ENCODE assay signal across 12 cellular contexts in the genomic region with DNA sequence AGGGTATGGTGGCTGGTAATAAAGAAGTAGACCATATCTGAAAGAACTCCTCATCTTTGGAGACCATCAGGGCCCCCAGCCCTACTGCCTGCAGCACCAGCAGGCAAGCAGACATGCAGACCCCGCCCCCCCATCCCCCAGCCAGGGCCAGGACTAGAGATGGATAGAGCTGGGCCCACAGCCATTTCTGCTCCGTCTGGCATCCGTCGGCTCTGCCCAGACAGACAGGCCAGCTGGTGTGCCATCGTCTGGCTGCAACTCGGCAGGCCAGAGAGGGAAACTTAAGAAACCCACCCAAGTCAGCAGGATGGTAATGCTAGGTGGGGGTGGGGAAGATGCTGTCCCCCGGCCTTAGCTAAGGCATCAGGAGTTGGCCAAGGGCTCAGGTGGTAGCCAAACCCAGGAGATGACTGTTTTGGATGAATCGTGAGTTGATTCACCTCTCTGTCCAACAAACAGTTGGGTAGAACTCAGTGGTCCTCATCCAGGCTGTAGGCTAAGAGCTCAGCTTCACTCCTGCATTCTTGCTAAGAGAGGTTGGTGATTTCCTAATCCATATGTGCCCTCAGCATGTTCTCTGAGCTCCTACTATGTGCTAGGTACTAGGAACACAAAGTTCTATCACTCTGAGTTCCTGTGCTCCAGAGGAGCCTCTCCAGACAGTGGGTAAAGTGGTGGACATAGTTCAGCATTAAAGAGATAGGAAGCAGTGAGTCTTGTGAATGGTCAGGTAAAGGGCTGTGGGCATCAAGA. TPM values are rescaled to one million over a fixed set of nuclear protein-coding genes. Genes with fewer than 3 reads are reported as not detected.
DNase-seq lines count a peak whose midpoint lies in the region; ATAC-seq and TF ChIP-seq lines count a peak whose summit lies in the region.
"Had no signal": no experiment of that assay in that cellular context is flagged by ENCODE, and none has a peak within 500 bp of the region (broad histone marks: within the 10 kb centered on the region; RNA-seq: fewer than 3 reads in every experiment).

No MANE protein-coding gene starts in this region.

- no peak for ATAC-seq in lung (ENCODE audit: insufficient read depth, low FRiP score)
- ATAC-seq in GM18867 (IDR thresholded peaks at IDR 0.05; ENCODE audit: unreplicated experiment), result no peak
- no peak for ATAC-seq in HG02870 (IDR thresholded peaks at IDR 0.05; ENCODE audit: unreplicated experiment)
- ATAC-seq: activated naive CD4-positive, alpha-beta T cell treated with anti-CD3 and anti-CD28 coated beads, Interleukin-2, amount 50 U/mL, for 72 hours had no signal

- TF ChIP-seq CTCF in MCF 10A (IDR thresholded peaks at IDR 0.05; ENCODE audit: unreplicated experiment), result no peak
- TF ChIP-seq CTCF in lung (IDR thresholded peaks at IDR 0.05; ENCODE audit: control extremely low read depth, extremely low read depth), result no peak
- TF ChIP-seq CTCF in coronary artery (IDR thresholded peaks at IDR 0.05), result no peak

- no peak overlapping the region for H3K4me3 Mint-ChIP-seq in MCF 10A (ENCODE audit: unreplicated experiment)

- H3K9me3 ChIP-seq in HUES6 (ENCODE audit: control insufficient read depth, insufficient read depth, low read depth, low read length), result no peaks in the 10 kb centered on the region
- H3K9me3 ChIP-seq in lung (ENCODE audit: control insufficient read depth in 2 of 2, insufficient read depth in 1 of 2, low read length in 1 of 2), result no peaks in the 10 kb centered on the region

- no peak for DNase-seq in MCF 10A (ENCODE audit: unreplicated experiment)
- no peak for DNase-seq in lung (ENCODE audit: low spot score)
- peak in 4 of 49 donors; percentile 9 to 38 (median 20) for DNase-seq in substantia nigra (lab: John Stamatoyannopoulos, UW)
- no peak for DNase-seq in coronary artery (ENCODE audit: low spot score)
- no peak for DNase-seq in NCI-H2107 treated with DMSO at 0.1 percent for 48 hours (lab: John Stamatoyannopoulos, UW; ENCODE audit: unreplicated experiment)
- DNase-seq: activated CD4-positive, CD25-positive, alpha-beta regulatory T cell; NCI-H1417 treated with DMSO at 0.1 percent for 48 hours had no signal

- H3K27me3 Mint-ChIP-seq in MCF 10A (ENCODE audit: insufficient read depth, unreplicated experiment), result no peaks in the 10 kb centered on the region

- peaks cover 37% of the 10 kb centered on the region for H3K36me3 Mint-ChIP-seq in MCF 10A (ENCODE audit: insufficient read depth, unreplicated experiment)
- H3K36me3 Mint-ChIP-seq: activated naive CD4-positive, alpha-beta T cell treated with anti-CD3 and anti-CD28 coated beads, Interleukin-2, amount 50 U/mL, for 72 hours had no signal

- WGBS in lung, 2 donors, result 79 to 95% methylated on average over 8 of the region's 8 CpGs

- CTCF ChIA-PET in MCF 10A (lab: Yijun Ruan, JAX), result interaction anchor here (0.5 to 13.1 kb wide), 32 partner anchors 11 to 370 kb away, joined by 3 to 225 read pairs (median 6); a partner anchor contains a TSS

- H3K9ac ChIP-seq in HUES6 (ENCODE audit: low read length), result peak overlapping the region; percentile 68

- H3K9me3 Mint-ChIP-seq in MCF 10A (ENCODE audit: unreplicated experiment), result no peaks in the 10 kb centered on the region
- H3K9me3 Mint-ChIP-seq: activated naive CD4-positive, alpha-beta T cell treated with anti-CD3 and anti-CD28 coated beads, Interleukin-2, amount 50 U/mL, for 72 hours had no signal

- POLR2A ChIA-PET in MCF 10A (lab: Yijun Ruan, JAX), result interaction anchor here (0.6 to 3.5 kb wide), 20 partner anchors 10 to 443 kb away, joined by 3 to 28 read pairs (median 4); a partner anchor contains a TSS

- H3K27ac ChIP-seq in HUES6 (ENCODE audit: low read depth, low read length) (peak overlapping the region; percentile 30; the same call in 1 of the 2 replicates), lung (ENCODE audit: low read depth in 1 of 2, low read length in 1 of 2) (peak overlapping the region; percentile 35 to 51), substantia nigra (ENCODE audit: low read depth, low read length, poor library complexity, severe bottlenecking) (peak overlapping the region; percentile 27), coronary artery (peak overlapping the region in 1 of 2 donors; percentile 81)
- H3K27ac ChIP-seq: PC-9 had no signal

- peak overlapping the region; percentile 59 for H3K27ac Mint-ChIP-seq in MCF 10A (ENCODE audit: low read depth, unreplicated experiment)

- BruUV-seq in MCF 10A (replicated peaks; lab: Mats Ljungman, UMichigan), result no TSS peak

- H3K4me1 Mint-ChIP-seq in MCF 10A (ENCODE audit: insufficient read depth, unreplicated experiment), result peaks cover 13% of the 10 kb centered on the region

- intact Hi-C loops in MCF 10A (cut with micrococcal nuclease), result loop anchor here (5.0 kb wide), 3 partner anchors 257 to 363 kb away; no protein-coding TSS in a partner anchor

- H3K4me1 ChIP-seq in HUES6 (ENCODE audit: control insufficient read depth, insufficient read depth, low read length) (peaks cover 35% of the 10 kb centered on the region), lung (ENCODE audit: control insufficient read depth in 2 of 2, insufficient read depth in 2 of 2, low read length in 2 of 2) (peaks cover 4% of the 10 kb centered on the region in 2 donors)

- H3K36me3 ChIP-seq in HUES6 (ENCODE audit: control insufficient read depth, insufficient read depth, low read length), result peaks cover 13% of the 10 kb centered on the region
- peaks cover 3 to 48% of the 10 kb centered on the region in 2 donors for H3K36me3 ChIP-seq in lung (ENCODE audit: control insufficient read depth in 2 of 2, insufficient read depth in 2 of 2, low read length in 2 of 2)

- H3K27me3 ChIP-seq in HUES6 (ENCODE audit: control insufficient read depth, insufficient read depth, low read length), result no peaks in the 10 kb centered on the region
- no peaks in the 10 kb centered on the region for H3K27me3 ChIP-seq in lung (ENCODE audit: control insufficient read depth, insufficient read depth)

- H3K4me3 ChIP-seq in HUES6 (ENCODE audit: low read depth, low read length) (peak overlapping the region; percentile 0; the same call in 1 of the 2 replicates), lung (no peak overlapping the region), coronary artery (no peak overlapping the region)
- H3K4me3 ChIP-seq: PC-9 had no signal

RNA-seq across cellular contexts. Expression of a gene that starts 23.2 kb away (rescaled TPM):
- total RNA-seq in MCF 10A (2022) (36.9 and 38.3 TPM in 2 replicates), lung (10 to 100 TPM; 25.2 to 46.8 TPM)
- polyA plus RNA-seq in lung, result 10 to 100 TPM; 50.1 to 51.5 TPM

RNA-seq across cellular contexts. Expression of a gene that starts 43.0 kb away (rescaled TPM):
- total RNA-seq in MCF 10A (2022), result 64.8 and 81.8 TPM in 2 replicates
- total RNA-seq in lung, result 10 to 100 TPM; 10.5 to 58.0 TPM
- polyA plus RNA-seq in lung, result 10 to 100 TPM; 27.7 to 41.6 TPM
